ENCODE assay signal across 23 cellular contexts in the genomic region with DNA sequence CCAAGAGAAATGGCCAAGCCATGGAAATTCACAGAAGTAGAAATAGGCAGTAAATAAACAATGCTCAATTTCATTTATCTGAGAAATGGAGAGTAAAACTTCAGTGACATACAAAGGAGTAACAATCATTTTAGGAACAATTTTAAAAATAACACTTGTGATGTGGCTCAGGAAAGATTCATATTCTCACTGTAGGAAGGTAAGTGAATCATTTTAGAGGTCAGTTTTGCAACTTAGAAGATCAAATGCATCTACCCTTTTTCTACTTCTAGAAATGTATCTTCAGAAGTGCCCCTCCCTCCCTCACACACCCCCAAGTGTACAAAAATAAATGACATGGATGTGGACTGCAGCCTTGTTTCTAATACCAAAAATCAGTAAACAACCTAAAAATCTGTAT.
"Had no signal": no experiment of that assay in that cellular context is flagged by ENCODE, and none has a peak within 500 bp of the region (broad histone marks: within the 10 kb centered on the region; RNA-seq: fewer than 3 reads in every experiment).

No MANE protein-coding gene starts in this region.

- ATAC-seq: PC-3, T-helper 17 cell, WTC11 had no signal

- H3K27ac ChIP-seq: adrenal gland had no signal

- H3K4me1 Mint-ChIP-seq: central memory CD8-positive, alpha-beta T cell; WTC11 had no signal

- H3K27me3 ChIP-seq: adrenal gland had no signal

- H3K9me3 ChIP-seq: adrenal gland had no signal

- H3K4me3 ChIP-seq: adrenal gland had no signal

- DNase-seq: activated CD4-positive, alpha-beta memory T cell treated with anti-CD3 and anti-CD28 coated beads for 36 hours; activated CD4-positive, alpha-beta T cell treated with anti-CD3 and anti-CD28 coated beads, Interleukin-2, amount 10 ng/mL, durations not matched to agents 24 days and 14 days; activated CD4-positive, CD25-positive, alpha-beta regulatory T cell treated with anti-CD3 and anti-CD28 coated beads, Interleukin-2, amount 50 U/mL, for 72 hours; activated CD8-positive, alpha-beta memory T cell treated with anti-CD3 and anti-CD28 coated beads, Interleukin-2, amount 50 U/mL, for 4 hours; activated gamma-delta T cell; activated naive CD4-positive, alpha-beta T cell treated with anti-CD3 and anti-CD28 coated beads for 36 hours; activated naive CD8-positive, alpha-beta T cell treated with anti-CD3 and anti-CD28 coated beads, Interleukin-2, amount 10 ng/mL, durations not matched to agents 7 days and 5 days; adrenal gland; anterior cingulate cortex; MM.1S; NCI-H1105; NCI-H1436; NCI-H1694 treated with DMSO at 0.1 percent for 48 hours; NCI-H2029 treated with DMSO at 0.1 percent for 48 hours; NCI-H345; NCI-H510A; NCI-H69; PC-3; SHP77 treated with DMSO at 0.1 percent for 48 hours; T-helper 17 cell; T-helper 9 cell had no signal

- H3K4me3 Mint-ChIP-seq: activated CD4-positive, alpha-beta memory T cell treated with anti-CD3 and anti-CD28 coated beads for 36 hours; activated CD4-positive, alpha-beta T cell treated with anti-CD3 and anti-CD28 coated beads, Interleukin-2, amount 10 ng/mL, durations not matched to agents 24 days and 14 days; activated naive CD4-positive, alpha-beta T cell treated with anti-CD3 and anti-CD28 coated beads for 36 hours; activated naive CD8-positive, alpha-beta T cell treated with anti-CD3 and anti-CD28 coated beads, Interleukin-2, amount 10 ng/mL, durations not matched to agents 7 days and 5 days; central memory CD8-positive, alpha-beta T cell; T-helper 17 cell; WTC11 had no signal

- H3K9me3 Mint-ChIP-seq: activated CD4-positive, alpha-beta memory T cell treated with anti-CD3 and anti-CD28 coated beads for 36 hours; activated naive CD4-positive, alpha-beta T cell treated with anti-CD3 and anti-CD28 coated beads for 36 hours; central memory CD8-positive, alpha-beta T cell; WTC11 had no signal

- H3K27ac Mint-ChIP-seq: activated CD4-positive, alpha-beta memory T cell treated with anti-CD3 and anti-CD28 coated beads for 36 hours; activated CD4-positive, alpha-beta T cell treated with anti-CD3 and anti-CD28 coated beads, Interleukin-2, amount 10 ng/mL, durations not matched to agents 24 days and 14 days; activated naive CD4-positive, alpha-beta T cell treated with anti-CD3 and anti-CD28 coated beads for 36 hours; T-helper 17 cell; WTC11 had no signal

- H3K27me3 Mint-ChIP-seq: activated CD4-positive, alpha-beta memory T cell treated with anti-CD3 and anti-CD28 coated beads for 36 hours; activated CD4-positive, alpha-beta T cell treated with anti-CD3 and anti-CD28 coated beads, Interleukin-2, amount 10 ng/mL, durations not matched to agents 24 days and 14 days; activated naive CD8-positive, alpha-beta T cell treated with anti-CD3 and anti-CD28 coated beads, Interleukin-2, amount 10 ng/mL, durations not matched to agents 7 days and 5 days; central memory CD8-positive, alpha-beta T cell; T-helper 17 cell had no signal
